21 cellular contexts compared by ENCODE assay signal in the genomic region with DNA sequence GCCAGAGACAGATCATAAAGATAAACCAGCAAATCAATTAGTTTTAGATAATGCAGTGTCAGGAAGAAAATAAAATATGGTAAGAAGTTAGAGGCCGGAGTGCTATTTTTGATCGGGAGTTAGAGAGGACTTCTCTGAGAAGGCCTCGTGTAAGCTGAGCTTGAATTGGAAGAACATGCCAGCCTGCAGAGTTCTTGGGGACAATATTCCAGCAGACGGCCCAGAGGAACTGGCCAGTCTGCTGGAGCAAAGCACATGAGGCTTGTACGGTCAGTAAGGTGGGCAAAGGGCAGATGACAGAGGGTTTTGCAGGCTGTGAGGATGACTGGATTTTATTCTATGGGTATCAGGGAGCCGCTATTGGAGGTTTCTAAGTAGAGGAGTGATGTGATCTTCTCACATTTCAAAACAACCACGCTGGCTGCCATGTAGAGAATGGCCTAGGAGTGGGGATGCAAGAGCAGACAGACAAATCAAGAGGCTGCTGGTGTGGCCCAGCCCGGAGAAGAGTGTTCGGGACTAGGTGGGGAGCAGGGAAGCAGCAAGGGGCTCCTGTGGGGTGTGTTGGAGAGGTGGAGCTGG.
"Had no signal": no experiment of that assay in that cellular context is flagged by ENCODE, and none has a peak within 500 bp of the region (broad histone marks: within the 10 kb centered on the region; RNA-seq: fewer than 3 reads in every experiment).

No MANE protein-coding gene starts in this region.

- H3K4me1 ChIP-seq: right lobe of liver, uterus had no signal

- H3K9me3 ChIP-seq: esophagus muscularis mucosa, gastrocnemius medialis, left ventricle myocardium inferior, lower lobe of right lung, mucosa of descending colon, psoas muscle, right lobe of liver, suprapubic skin, thyroid gland, upper lobe of left lung, uterus had no signal

- H3K36me3 Mint-ChIP-seq: naive thymus-derived CD8-positive, alpha-beta T cell; stimulated activated effector memory CD8-positive, alpha-beta T cell treated with anti-CD3 and anti-CD28 coated beads, Interleukin-12 subunit alpha, Interleukin-12 subunit beta, amount 100 ng/mL, for 72 hours had no signal

- H3K36me3 ChIP-seq: esophagus muscularis mucosa, gastrocnemius medialis, left ventricle myocardium inferior, lower lobe of right lung, right lobe of liver, suprapubic skin, thyroid gland, upper lobe of left lung, uterus had no signal

- DNase-seq: effector memory CD8-positive, alpha-beta T cell; gastrocnemius medialis; glutamatergic neuron; left ventricle myocardium inferior; lower lobe of right lung; mucosa of descending colon; naive thymus-derived CD8-positive, alpha-beta T cell; psoas muscle; retina; stimulated activated CD4-positive, alpha-beta T cell treated with anti-CD3 and anti-CD28 coated beads, Interleukin-4, amount 100 ng/mL, for 1 hour; stimulated activated CD8-positive, alpha-beta memory T cell treated with anti-CD3 and anti-CD28 coated beads, Interleukin-4, amount 100 ng/mL, for 48 hours; stimulated activated naive CD8-positive, alpha-beta T cell treated with anti-CD3 and anti-CD28 coated beads, Interleukin-15, Interleukin-2, amounts not matched to agents 100 U/mL and 50 U/mL, for 24 hours; uterus had no signal

- H3K27ac ChIP-seq: epithelial cell of prostate, esophagus muscularis mucosa, gastrocnemius medialis, left ventricle myocardium inferior, lower lobe of right lung, psoas muscle, right lobe of liver, suprapubic skin, upper lobe of left lung, uterus had no signal

- H3K27ac Mint-ChIP-seq: dendritic cell treated with granulocyte-macrophage colony-stimulating factor and Interleukin-4, amounts not matched to agents 40 ng/mL and 50 ng/mL, for 4 days; effector memory CD8-positive, alpha-beta T cell; naive thymus-derived CD8-positive, alpha-beta T cell; stimulated activated effector memory CD8-positive, alpha-beta T cell treated with anti-CD3 and anti-CD28 coated beads, Interleukin-12 subunit alpha, Interleukin-12 subunit beta, amount 100 ng/mL, for 72 hours had no signal

- H3K4me3 ChIP-seq: esophagus muscularis mucosa, gastrocnemius medialis, left ventricle myocardium inferior, lower lobe of right lung, mucosa of descending colon, psoas muscle, right lobe of liver, suprapubic skin, thyroid gland, upper lobe of left lung, uterus had no signal

- H3K27me3 ChIP-seq: esophagus muscularis mucosa, gastrocnemius medialis, right lobe of liver, thyroid gland, uterus had no signal

- H3K9me3 Mint-ChIP-seq: dendritic cell treated with granulocyte-macrophage colony-stimulating factor and Interleukin-4, amounts not matched to agents 40 ng/mL and 50 ng/mL, for 4 days; effector memory CD8-positive, alpha-beta T cell; naive thymus-derived CD8-positive, alpha-beta T cell; stimulated activated effector memory CD8-positive, alpha-beta T cell treated with anti-CD3 and anti-CD28 coated beads, Interleukin-12 subunit alpha, Interleukin-12 subunit beta, amount 100 ng/mL, for 72 hours had no signal

- ATAC-seq: effector memory CD8-positive, alpha-beta T cell; lower lobe of right lung; mucosa of descending colon; naive thymus-derived CD8-positive, alpha-beta T cell; right lobe of liver; stimulated activated effector memory CD8-positive, alpha-beta T cell treated with anti-CD3 and anti-CD28 coated beads, Interleukin-12 subunit alpha, Interleukin-12 subunit beta, amount 100 ng/mL, for 72 hours; stimulated activated naive CD8-positive, alpha-beta T cell treated with anti-CD3 and anti-CD28 coated beads, Interleukin-15, Interleukin-2, amounts not matched to agents 100 U/mL and 50 U/mL, for 24 hours had no signal

- H3K4me3 Mint-ChIP-seq: dendritic cell treated with granulocyte-macrophage colony-stimulating factor and Interleukin-4, amounts not matched to agents 40 ng/mL and 50 ng/mL, for 4 days; effector memory CD8-positive, alpha-beta T cell; naive thymus-derived CD8-positive, alpha-beta T cell; stimulated activated effector memory CD8-positive, alpha-beta T cell treated with anti-CD3 and anti-CD28 coated beads, Interleukin-12 subunit alpha, Interleukin-12 subunit beta, amount 100 ng/mL, for 72 hours had no signal
